1 cellular context compared by ENCODE assay signal in genomic region chr22:17486313-17486712, GRCh38.
TF ChIP-seq lines count a peak whose summit lies in the region.

No MANE protein-coding gene starts in this region.

TF ChIP-seq in HepG2, 621 proteins besides CTCF, POLR2A, EP300 and RAD21 (continued from another document):
- TF ChIP-seq GABPB1 (CRISPR knock-in tag; IDR thresholded peaks at IDR 0.05) (no peak), ZNF614 (CRISPR knock-in tag; IDR thresholded peaks at IDR 0.05; ENCODE audit: borderline replicate concordance) (no peak), NCOR1 (IDR thresholded peaks at IDR 0.05; ENCODE audit: borderline replicate concordance, low read length) (no peak), ZNF547 (CRISPR knock-in tag; IDR thresholded peaks at IDR 0.05) (no peak), ZNF543 (CRISPR knock-in tag; IDR thresholded peaks at IDR 0.05) (no peak), SRF (IDR thresholded peaks at IDR 0.05; ENCODE audit: low read depth, low read length) (no peak), TRIM22 (IDR thresholded peaks at IDR 0.05) (no peak), ZNF770 (CRISPR knock-in tag; IDR thresholded peaks at IDR 0.05) (no peak), TCF7L2 (IDR thresholded peaks at IDR 0.05; ENCODE audit: low read depth, low read length) (no peak)
